In the genomic region with DNA sequence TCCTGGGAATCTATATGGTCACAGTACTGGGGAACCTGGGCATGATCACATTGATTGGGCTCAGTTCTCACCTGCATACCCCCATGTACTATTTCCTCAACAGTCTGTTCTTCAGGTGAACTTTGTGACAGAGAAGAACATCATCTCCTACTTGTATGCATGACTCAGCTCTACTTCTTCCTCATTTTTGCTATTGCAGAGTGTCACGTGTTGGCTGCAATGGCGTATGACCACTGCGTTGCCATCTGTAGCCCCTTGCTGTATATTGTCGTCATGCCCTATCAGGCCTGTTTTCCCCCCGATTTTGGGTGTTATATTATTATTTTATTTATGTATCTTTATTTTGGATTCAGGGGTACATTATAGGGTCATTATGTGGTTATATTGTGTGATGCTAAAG, we compare ENCODE assay signal across 1 cellular context.
A peak's percentile ranks its signal among the peaks of the same experiment; 100 is the strongest.
TF ChIP-seq lines count a peak whose summit lies in the region.

No MANE protein-coding gene starts in this region.

TF ChIP-seq in K562, 482 proteins besides CTCF, POLR2A, EP300 and RAD21 (continued from another document and continues in another):
- TF ChIP-seq, protein P1, sequence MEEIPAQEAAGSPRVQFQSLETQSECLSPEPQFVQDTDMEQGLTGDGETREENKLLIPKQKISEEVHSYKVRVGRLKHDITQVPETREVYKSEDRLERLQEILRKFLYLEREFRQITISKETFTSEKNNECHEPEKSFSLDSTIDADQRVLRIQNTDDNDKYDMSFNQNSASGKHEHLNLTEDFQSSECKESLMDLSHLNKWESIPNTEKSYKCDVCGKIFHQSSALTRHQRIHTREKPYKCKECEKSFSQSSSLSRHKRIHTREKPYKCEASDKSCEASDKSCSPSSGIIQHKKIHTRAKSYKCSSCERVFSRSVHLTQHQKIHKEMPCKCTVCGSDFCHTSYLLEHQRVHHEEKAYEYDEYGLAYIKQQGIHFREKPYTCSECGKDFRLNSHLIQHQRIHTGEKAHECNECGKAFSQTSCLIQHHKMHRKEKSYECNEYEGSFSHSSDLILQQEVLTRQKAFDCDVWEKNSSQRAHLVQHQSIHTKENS (CRISPR knock-in tag; IDR thresholded peaks at IDR 0.05): no peak
- TF ChIP-seq JUNB (CRISPR knock-in tag; conservative IDR thresholded peaks at IDR 0.05): no peak
- no peak for TF ChIP-seq JUND (IDR thresholded peaks at IDR 0.05; ENCODE audit: borderline replicate concordance, low read depth, low read length)
- peak; percentile 50; the same call in 1 of the 3 replicates for TF ChIP-seq JUND (tag; IDR thresholded peaks at IDR 0.05; ENCODE audit: borderline replicate concordance, low read depth, low read length)
- TF ChIP-seq MAFG (tag; conservative IDR thresholded peaks at IDR 0.05): peak; percentile 74
- TF ChIP-seq RB1 (IDR thresholded peaks at IDR 0.05; ENCODE audit: low read depth): no peak
- TF ChIP-seq PTTG1 (tag; IDR thresholded peaks at IDR 0.05; ENCODE audit: low read depth): 0 out of 2 replicates have a peak, but pooled peaks have one; percentile 65
- no peak for TF ChIP-seq PHF21A (IDR thresholded peaks at IDR 0.05; ENCODE audit: borderline replicate concordance, low read depth)
- TF ChIP-seq ZNF324 (CRISPR knock-in tag; IDR thresholded peaks at IDR 0.05): no peak
- TF ChIP-seq SIN3B (IDR thresholded peaks at IDR 0.05; ENCODE audit: low read depth): no peak
- no peak for TF ChIP-seq LCOR (CRISPR knock-in tag; IDR thresholded peaks at IDR 0.05)
- no peak for TF ChIP-seq ZNF76 (CRISPR knock-in tag; IDR thresholded peaks at IDR 0.05; ENCODE audit: borderline replicate concordance)
- TF ChIP-seq, protein P2, sequence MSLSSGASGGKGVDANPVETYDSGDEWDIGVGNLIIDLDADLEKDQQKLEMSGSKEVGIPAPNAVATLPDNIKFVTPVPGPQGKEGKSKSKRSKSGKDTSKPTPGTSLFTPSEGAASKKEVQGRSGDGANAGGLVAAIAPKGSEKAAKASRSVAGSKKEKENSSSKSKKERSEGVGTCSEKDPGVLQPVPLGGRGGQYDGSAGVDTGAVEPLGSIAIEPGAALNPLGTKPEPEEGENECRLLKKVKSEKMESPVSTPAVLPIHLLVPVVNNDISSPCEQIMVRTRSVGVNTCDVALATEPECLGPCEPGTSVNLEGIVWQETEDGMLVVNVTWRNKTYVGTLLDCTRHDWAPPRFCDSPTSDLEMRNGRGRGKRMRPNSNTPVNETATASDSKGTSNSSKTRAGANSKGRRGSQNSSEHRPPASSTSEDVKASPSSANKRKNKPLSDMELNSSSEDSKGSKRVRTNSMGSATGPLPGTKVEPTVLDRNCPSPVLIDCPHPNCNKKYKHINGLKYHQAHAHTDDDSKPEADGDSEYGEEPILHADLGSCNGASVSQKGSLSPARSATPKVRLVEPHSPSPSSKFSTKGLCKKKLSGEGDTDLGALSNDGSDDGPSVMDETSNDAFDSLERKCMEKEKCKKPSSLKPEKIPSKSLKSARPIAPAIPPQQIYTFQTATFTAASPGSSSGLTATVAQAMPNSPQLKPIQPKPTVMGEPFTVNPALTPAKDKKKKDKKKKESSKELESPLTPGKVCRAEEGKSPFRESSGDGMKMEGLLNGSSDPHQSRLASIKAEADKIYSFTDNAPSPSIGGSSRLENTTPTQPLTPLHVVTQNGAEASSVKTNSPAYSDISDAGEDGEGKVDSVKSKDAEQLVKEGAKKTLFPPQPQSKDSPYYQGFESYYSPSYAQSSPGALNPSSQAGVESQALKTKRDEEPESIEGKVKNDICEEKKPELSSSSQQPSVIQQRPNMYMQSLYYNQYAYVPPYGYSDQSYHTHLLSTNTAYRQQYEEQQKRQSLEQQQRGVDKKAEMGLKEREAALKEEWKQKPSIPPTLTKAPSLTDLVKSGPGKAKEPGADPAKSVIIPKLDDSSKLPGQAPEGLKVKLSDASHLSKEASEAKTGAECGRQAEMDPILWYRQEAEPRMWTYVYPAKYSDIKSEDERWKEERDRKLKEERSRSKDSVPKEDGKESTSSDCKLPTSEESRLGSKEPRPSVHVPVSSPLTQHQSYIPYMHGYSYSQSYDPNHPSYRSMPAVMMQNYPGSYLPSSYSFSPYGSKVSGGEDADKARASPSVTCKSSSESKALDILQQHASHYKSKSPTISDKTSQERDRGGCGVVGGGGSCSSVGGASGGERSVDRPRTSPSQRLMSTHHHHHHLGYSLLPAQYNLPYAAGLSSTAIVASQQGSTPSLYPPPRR (CRISPR knock-in tag; IDR thresholded peaks at IDR 0.05; ENCODE audit: borderline replicate concordance): no peak
- TF ChIP-seq USF2 (CRISPR knock-in tag; IDR thresholded peaks at IDR 0.05): peak; percentile 68
- no peak for TF ChIP-seq HOMEZ (CRISPR knock-in tag; IDR thresholded peaks at IDR 0.05)
- no peak for TF ChIP-seq HDGF (IDR thresholded peaks at IDR 0.05)
- no peak for TF ChIP-seq POLR2B (IDR thresholded peaks at IDR 0.05; ENCODE audit: low read depth, partially characterized antibody)
- TF ChIP-seq CHD7 (IDR thresholded peaks at IDR 0.05; ENCODE audit: low read depth, low read length): no peak
- TF ChIP-seq ZNF445 (CRISPR knock-in tag; IDR thresholded peaks at IDR 0.05; ENCODE audit: low read depth): no peak
- TF ChIP-seq TCF7L2 (IDR thresholded peaks at IDR 0.05; ENCODE audit: low read depth, low read length): no peak
- no peak for TF ChIP-seq ZNF282 (CRISPR knock-in tag; IDR thresholded peaks at IDR 0.05)
- no peak for TF ChIP-seq NFIX (CRISPR knock-in tag; IDR thresholded peaks at IDR 0.05; ENCODE audit: low read depth)
- TF ChIP-seq, protein P3, sequence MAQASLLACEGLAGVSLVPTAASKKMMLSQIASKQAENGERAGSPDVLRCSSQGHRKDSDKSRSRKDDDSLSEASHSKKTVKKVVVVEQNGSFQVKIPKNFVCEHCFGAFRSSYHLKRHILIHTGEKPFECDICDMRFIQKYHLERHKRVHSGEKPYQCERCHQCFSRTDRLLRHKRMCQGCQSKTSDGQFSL (CRISPR knock-in tag; IDR thresholded peaks at IDR 0.05): no peak
- TF ChIP-seq, protein P3 (tag; IDR thresholded peaks at IDR 0.05): 0 out of 4 replicates have a peak, but pooled peaks of 1 of the 2 experiments have one; percentile 15
- TF ChIP-seq, protein P4, sequence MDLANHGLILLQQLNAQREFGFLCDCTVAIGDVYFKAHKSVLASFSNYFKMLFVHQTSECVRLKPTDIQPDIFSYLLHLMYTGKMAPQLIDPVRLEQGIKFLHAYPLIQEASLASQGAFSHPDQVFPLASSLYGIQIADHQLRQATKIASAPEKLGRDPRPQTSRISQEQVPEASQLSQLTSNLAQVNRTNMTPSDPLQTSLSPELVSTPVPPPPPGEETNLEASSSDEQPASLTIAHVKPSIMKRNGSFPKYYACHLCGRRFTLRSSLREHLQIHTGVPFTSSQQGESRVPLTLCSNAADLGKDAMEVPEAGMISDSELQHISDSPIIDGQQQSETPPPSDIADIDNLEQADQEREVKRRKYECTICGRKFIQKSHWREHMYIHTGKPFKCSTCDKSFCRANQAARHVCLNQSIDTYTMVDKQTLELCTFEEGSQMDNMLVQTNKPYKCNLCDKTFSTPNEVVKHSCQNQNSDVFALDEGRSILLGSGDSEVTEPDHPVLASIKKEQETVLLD (IDR thresholded peaks at IDR 0.05): no peak
- TF ChIP-seq ZNF239 (CRISPR knock-in tag; IDR thresholded peaks at IDR 0.05): peak; percentile 26; the same call in 1 of the 2 replicates
- no peak for TF ChIP-seq BCL6 (CRISPR knock-in tag; IDR thresholded peaks at IDR 0.05)
- no peak for TF ChIP-seq SUPT5H (IDR thresholded peaks at IDR 0.05)
- TF ChIP-seq ESRRA (IDR thresholded peaks at IDR 0.05; ENCODE audit: borderline replicate concordance, low read depth): no peak
- no peak for TF ChIP-seq FOXJ3 (CRISPR knock-in tag; IDR thresholded peaks at IDR 0.05)
- TF ChIP-seq TRIM24 (IDR thresholded peaks at IDR 0.05): peak in 1 of 2 experiments; percentile 46; a peak in 1 of 4 replicates
- TF ChIP-seq NRF1 (conservative IDR thresholded peaks at IDR 0.05 in 1 of 2, IDR thresholded peaks at IDR 0.05 in 1 of 2): no peak
- TF ChIP-seq SPI1 (IDR thresholded peaks at IDR 0.05; ENCODE audit: borderline replicate concordance, low read depth, low read length): no peak
- TF ChIP-seq ZKSCAN3 (CRISPR knock-in tag; IDR thresholded peaks at IDR 0.05): no peak
- no peak for TF ChIP-seq BRF1 (IDR thresholded peaks at IDR 0.05; ENCODE audit: borderline replicate concordance, extremely low read depth, insufficient read length)
- peak; percentile 10 for TF ChIP-seq MEIS2 (IDR thresholded peaks at IDR 0.05; ENCODE audit: partially characterized antibody)
